1 cellular context compared by ENCODE assay signal in genomic region chr19:39970674-39971379, GRCh38.
A peak's percentile ranks its signal among the peaks of the same experiment; 100 is the strongest.
TF ChIP-seq lines count a peak whose summit lies in the region.

Gene PSMC4, plus strand, starts transcription at chr19:39971165. Its CDS starts 38 bp downstream, at chr19:39971203.

TF ChIP-seq in HepG2, 621 proteins besides CTCF, POLR2A, EP300 and RAD21 (continued from another document and continues in another):
- TF ChIP-seq, protein P1, sequence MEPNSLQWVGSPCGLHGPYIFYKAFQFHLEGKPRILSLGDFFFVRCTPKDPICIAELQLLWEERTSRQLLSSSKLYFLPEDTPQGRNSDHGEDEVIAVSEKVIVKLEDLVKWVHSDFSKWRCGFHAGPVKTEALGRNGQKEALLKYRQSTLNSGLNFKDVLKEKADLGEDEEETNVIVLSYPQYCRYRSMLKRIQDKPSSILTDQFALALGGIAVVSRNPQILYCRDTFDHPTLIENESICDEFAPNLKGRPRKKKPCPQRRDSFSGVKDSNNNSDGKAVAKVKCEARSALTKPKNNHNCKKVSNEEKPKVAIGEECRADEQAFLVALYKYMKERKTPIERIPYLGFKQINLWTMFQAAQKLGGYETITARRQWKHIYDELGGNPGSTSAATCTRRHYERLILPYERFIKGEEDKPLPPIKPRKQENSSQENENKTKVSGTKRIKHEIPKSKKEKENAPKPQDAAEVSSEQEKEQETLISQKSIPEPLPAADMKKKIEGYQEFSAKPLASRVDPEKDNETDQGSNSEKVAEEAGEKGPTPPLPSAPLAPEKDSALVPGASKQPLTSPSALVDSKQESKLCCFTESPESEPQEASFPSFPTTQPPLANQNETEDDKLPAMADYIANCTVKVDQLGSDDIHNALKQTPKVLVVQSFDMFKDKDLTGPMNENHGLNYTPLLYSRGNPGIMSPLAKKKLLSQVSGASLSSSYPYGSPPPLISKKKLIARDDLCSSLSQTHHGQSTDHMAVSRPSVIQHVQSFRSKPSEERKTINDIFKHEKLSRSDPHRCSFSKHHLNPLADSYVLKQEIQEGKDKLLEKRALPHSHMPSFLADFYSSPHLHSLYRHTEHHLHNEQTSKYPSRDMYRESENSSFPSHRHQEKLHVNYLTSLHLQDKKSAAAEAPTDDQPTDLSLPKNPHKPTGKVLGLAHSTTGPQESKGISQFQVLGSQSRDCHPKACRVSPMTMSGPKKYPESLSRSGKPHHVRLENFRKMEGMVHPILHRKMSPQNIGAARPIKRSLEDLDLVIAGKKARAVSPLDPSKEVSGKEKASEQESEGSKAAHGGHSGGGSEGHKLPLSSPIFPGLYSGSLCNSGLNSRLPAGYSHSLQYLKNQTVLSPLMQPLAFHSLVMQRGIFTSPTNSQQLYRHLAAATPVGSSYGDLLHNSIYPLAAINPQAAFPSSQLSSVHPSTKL (CRISPR knock-in tag; IDR thresholded peaks at IDR 0.05), result peak; percentile 62
- TF ChIP-seq, protein P2, sequence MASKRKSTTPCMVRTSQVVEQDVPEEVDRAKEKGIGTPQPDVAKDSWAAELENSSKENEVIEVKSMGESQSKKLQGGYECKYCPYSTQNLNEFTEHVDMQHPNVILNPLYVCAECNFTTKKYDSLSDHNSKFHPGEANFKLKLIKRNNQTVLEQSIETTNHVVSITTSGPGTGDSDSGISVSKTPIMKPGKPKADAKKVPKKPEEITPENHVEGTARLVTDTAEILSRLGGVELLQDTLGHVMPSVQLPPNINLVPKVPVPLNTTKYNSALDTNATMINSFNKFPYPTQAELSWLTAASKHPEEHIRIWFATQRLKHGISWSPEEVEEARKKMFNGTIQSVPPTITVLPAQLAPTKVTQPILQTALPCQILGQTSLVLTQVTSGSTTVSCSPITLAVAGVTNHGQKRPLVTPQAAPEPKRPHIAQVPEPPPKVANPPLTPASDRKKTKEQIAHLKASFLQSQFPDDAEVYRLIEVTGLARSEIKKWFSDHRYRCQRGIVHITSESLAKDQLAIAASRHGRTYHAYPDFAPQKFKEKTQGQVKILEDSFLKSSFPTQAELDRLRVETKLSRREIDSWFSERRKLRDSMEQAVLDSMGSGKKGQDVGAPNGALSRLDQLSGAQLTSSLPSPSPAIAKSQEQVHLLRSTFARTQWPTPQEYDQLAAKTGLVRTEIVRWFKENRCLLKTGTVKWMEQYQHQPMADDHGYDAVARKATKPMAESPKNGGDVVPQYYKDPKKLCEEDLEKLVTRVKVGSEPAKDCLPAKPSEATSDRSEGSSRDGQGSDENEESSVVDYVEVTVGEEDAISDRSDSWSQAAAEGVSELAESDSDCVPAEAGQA (IDR thresholded peaks at IDR 0.05; ENCODE audit: low read depth), result peak; percentile 80
- TF ChIP-seq, protein P2 (CRISPR knock-in tag; IDR thresholded peaks at IDR 0.05; ENCODE audit: borderline replicate concordance), result no peak; the same call in 1 of the 2 replicates
- TF ChIP-seq KLF12 (CRISPR knock-in tag; IDR thresholded peaks at IDR 0.05; ENCODE audit: borderline replicate concordance) (peak; percentile 93), ZNF850 (CRISPR knock-in tag; conservative IDR thresholded peaks at IDR 0.05) (0 out of 2 replicates have a peak, but pooled peaks have one; percentile 63), MATR3 (CRISPR knock-in tag; IDR thresholded peaks at IDR 0.05) (no peak), ATF7-NPFF (CRISPR knock-in tag; IDR thresholded peaks at IDR 0.05; ENCODE audit: low read depth) (peak; percentile 80), RBM22 (optimal IDR thresholded peaks at IDR 0.05; ENCODE audit: low read length) (no peak), CERS6 (CRISPR knock-in tag; IDR thresholded peaks at IDR 0.05) (no peak), ZMYM4 (CRISPR knock-in tag; IDR thresholded peaks at IDR 0.05) (peak; percentile 79), AHR (CRISPR knock-in tag; IDR thresholded peaks at IDR 0.05) (peak; percentile 70; the same call in 1 of the 2 replicates), PAXIP1 (CRISPR knock-in tag; conservative IDR thresholded peaks at IDR 0.05) (peak; percentile 66; the same call in 1 of the 2 replicates), ZNF619 (CRISPR knock-in tag; IDR thresholded peaks at IDR 0.05) (peak; percentile 99), ZNF577 (CRISPR knock-in tag; IDR thresholded peaks at IDR 0.05; ENCODE audit: borderline replicate concordance, low read depth) (no peak), ZNF354B (CRISPR knock-in tag; IDR thresholded peaks at IDR 0.05) (no peak), NCOA2 (CRISPR knock-in tag; IDR thresholded peaks at IDR 0.05) (peak; percentile 74), MYC (CRISPR knock-in tag; IDR thresholded peaks at IDR 0.05; ENCODE audit: borderline replicate concordance) (peak; percentile 93), ZFYVE20 (CRISPR knock-in tag; IDR thresholded peaks at IDR 0.05; ENCODE audit: borderline replicate concordance, low read depth) (no peak), SMARCC2 (IDR thresholded peaks at IDR 0.05) (no peak), ATF3 (CRISPR knock-in tag; IDR thresholded peaks at IDR 0.05) (peak; percentile 69; the same call in 1 of the 2 replicates), IKZF5 (CRISPR knock-in tag; IDR thresholded peaks at IDR 0.05) (no peak), ZNF543 (CRISPR knock-in tag; IDR thresholded peaks at IDR 0.05) (no peak), KLF11 (CRISPR knock-in tag; IDR thresholded peaks at IDR 0.05) (peak; percentile 83; the same call in 1 of the 2 replicates), THRA (CRISPR knock-in tag; IDR thresholded peaks at IDR 0.05; ENCODE audit: borderline replicate concordance) (peak; percentile 92), ZFP36 (IDR thresholded peaks at IDR 0.05; ENCODE audit: borderline replicate concordance, low read depth, low read length, partially characterized antibody) (no peak), SRSF9 (IDR thresholded peaks at IDR 0.05; ENCODE audit: borderline replicate concordance, insufficient read depth, low read depth, low read length, poor library complexity, severe bottlenecking) (no peak), ZFP41 (CRISPR knock-in tag; IDR thresholded peaks at IDR 0.05; ENCODE audit: borderline replicate concordance) (peak; percentile 20; the same call in 1 of the 2 replicates), ZNF746 (CRISPR knock-in tag; IDR thresholded peaks at IDR 0.05) (no peak), PTBP1 (IDR thresholded peaks at IDR 0.05; ENCODE audit: low read depth, low read length, poor library complexity, severe bottlenecking) (no peak), ZNF777 (CRISPR knock-in tag; IDR thresholded peaks at IDR 0.05) (peak; percentile 54; the same call in 1 of the 2 replicates)
- TF ChIP-seq, protein P3, sequence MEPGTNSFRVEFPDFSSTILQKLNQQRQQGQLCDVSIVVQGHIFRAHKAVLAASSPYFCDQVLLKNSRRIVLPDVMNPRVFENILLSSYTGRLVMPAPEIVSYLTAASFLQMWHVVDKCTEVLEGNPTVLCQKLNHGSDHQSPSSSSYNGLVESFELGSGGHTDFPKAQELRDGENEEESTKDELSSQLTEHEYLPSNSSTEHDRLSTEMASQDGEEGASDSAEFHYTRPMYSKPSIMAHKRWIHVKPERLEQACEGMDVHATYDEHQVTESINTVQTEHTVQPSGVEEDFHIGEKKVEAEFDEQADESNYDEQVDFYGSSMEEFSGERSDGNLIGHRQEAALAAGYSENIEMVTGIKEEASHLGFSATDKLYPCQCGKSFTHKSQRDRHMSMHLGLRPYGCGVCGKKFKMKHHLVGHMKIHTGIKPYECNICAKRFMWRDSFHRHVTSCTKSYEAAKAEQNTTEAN (CRISPR knock-in tag; conservative IDR thresholded peaks at IDR 0.05), result peak; percentile 85
- TF ChIP-seq, protein P4, sequence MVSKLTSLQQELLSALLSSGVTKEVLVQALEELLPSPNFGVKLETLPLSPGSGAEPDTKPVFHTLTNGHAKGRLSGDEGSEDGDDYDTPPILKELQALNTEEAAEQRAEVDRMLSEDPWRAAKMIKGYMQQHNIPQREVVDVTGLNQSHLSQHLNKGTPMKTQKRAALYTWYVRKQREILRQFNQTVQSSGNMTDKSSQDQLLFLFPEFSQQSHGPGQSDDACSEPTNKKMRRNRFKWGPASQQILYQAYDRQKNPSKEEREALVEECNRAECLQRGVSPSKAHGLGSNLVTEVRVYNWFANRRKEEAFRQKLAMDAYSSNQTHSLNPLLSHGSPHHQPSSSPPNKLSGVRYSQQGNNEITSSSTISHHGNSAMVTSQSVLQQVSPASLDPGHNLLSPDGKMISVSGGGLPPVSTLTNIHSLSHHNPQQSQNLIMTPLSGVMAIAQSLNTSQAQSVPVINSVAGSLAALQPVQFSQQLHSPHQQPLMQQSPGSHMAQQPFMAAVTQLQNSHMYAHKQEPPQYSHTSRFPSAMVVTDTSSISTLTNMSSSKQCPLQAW (CRISPR knock-in tag; IDR thresholded peaks at IDR 0.05), result peak; percentile 96
- TF ChIP-seq, protein P5, sequence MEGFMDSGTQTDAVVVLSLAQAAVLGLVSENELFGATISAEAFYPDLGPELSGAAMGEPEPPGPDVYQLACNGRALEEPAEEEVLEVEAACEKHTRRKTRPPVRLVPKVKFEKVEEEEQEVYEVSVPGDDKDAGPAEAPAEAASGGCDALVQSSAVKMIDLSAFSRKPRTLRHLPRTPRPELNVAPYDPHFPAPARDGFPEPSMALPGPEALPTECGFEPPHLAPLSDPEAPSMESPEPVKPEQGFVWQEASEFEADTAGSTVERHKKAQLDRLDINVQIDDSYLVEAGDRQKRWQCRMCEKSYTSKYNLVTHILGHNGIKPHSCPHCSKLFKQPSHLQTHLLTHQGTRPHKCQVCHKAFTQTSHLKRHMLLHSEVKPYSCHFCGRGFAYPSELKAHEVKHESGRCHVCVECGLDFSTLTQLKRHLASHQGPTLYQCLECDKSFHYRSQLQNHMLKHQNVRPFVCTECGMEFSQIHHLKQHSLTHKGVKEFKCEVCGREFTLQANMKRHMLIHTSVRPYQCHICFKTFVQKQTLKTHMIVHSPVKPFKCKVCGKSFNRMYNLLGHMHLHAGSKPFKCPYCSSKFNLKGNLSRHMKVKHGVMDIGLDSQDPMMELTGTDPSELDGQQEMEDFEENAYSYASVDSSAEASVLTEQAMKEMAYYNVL (CRISPR knock-in tag; IDR thresholded peaks at IDR 0.05; ENCODE audit: borderline replicate concordance), result peak; percentile 79; the same call in 1 of the 2 replicates
